23 cellular contexts compared by ENCODE assay signal in the genomic region with DNA sequence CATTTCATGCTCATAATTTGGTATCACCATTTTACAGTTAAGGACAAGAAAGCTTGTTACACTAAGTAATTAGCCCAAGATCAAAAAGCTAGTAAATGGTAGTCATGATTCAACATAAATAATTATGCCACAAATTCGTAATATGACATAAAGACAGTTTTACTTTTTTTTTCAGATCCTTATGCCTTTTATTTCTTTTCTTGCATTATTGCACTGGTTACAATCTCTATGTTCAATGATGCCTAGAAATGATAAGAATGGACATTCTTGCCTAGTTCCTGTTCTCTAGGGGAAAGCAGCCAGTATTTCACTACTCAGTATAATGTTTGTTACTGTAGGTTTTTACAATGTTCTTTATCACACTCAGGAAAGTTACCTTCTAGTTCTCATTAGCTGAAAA.
"Had no signal": no experiment of that assay in that cellular context is flagged by ENCODE, and none has a peak within 500 bp of the region (broad histone marks: within the 10 kb centered on the region; RNA-seq: fewer than 3 reads in every experiment).

No MANE protein-coding gene starts in this region.

- H3K4me1 ChIP-seq: left lung, lower lobe of right lung had no signal

- H3K9me3 ChIP-seq: colonic mucosa had no signal

- DNase-seq: colonic mucosa; cortex of kidney; effector CD8-positive, alpha-beta T cell; effector memory CD8-positive, alpha-beta T cell; endodermal cell; foreskin melanocyte; gastrocnemius medialis; glutamatergic neuron; head of caudate nucleus; heart right ventricle; hippocampal formation; left cardiac atrium; left lung; left ventricle myocardium superior; lower lobe of right lung; mesenchymal stem cell; mucosa of descending colon; naive B cell had no signal

- FAIRE-seq: endometrium, islet of Langerhans, keratinocyte had no signal

- H3K27me3 ChIP-seq: colonic mucosa, esophagus muscularis mucosa, gastrocnemius medialis, heart right ventricle, left lung had no signal

- ATAC-seq: effector memory CD8-positive, alpha-beta T cell; gastrocnemius medialis; heart right ventricle; left cardiac atrium; left lung; left ventricle myocardium superior; lower lobe of right lung; mucosa of descending colon had no signal

- H3K36me3 ChIP-seq: colonic mucosa, esophagus muscularis mucosa, gastrocnemius medialis, heart right ventricle, left lung, lower lobe of right lung had no signal

- H3K27ac ChIP-seq: colonic mucosa, epithelial cell of prostate, esophagus muscularis mucosa, gastrocnemius medialis, heart right ventricle, left lung, lower lobe of right lung had no signal

- H3K4me3 ChIP-seq: colonic mucosa, esophagus muscularis mucosa, gastrocnemius medialis, heart right ventricle, left lung, lower lobe of right lung, mucosa of descending colon had no signal
